In genomic region chr11:2298131-2298794, GRCh38 we compare ENCODE assay signal across 22 cellular contexts. TPM values are rescaled to one million over a fixed set of nuclear protein-coding genes. Genes with fewer than 3 reads are reported as not detected.
A peak's percentile ranks its signal among the peaks of the same experiment; 100 is the strongest.
DNase-seq lines count a peak whose midpoint lies in the region; ATAC-seq and TF ChIP-seq lines count a peak whose summit lies in the region.
"Had no signal": no experiment of that assay in that cellular context is flagged by ENCODE, and none has a peak within 500 bp of the region (broad histone marks: within the 10 kb centered on the region; RNA-seq: fewer than 3 reads in every experiment).

No MANE protein-coding gene starts in this region.

- H3K9me2 ChIP-seq in Loucy (replicated peaks; ENCODE audit: low read depth, low read length) (no peaks in the 10 kb centered on the region), GM23248 (ENCODE audit: insufficient read depth) (no peaks in the 10 kb centered on the region)

- peaks cover 42% of the 10 kb centered on the region for H3K79me2 ChIP-seq in Loucy (ENCODE audit: insufficient read depth, low read length)
- H3K79me2 ChIP-seq in GM23248 (ENCODE audit: insufficient read depth) = no peaks in the 10 kb centered on the region
- H3K79me2 ChIP-seq: hepatocyte had no signal

- H3K27ac ChIP-seq in sigmoid colon (no peak overlapping the region), GM23248 (no peak overlapping the region)
- H3K27ac ChIP-seq: hepatocyte, suprapubic skin had no signal

- no peak for TF ChIP-seq POLR2A in sigmoid colon (IDR thresholded peaks at IDR 0.05)

- no peaks in the 10 kb centered on the region for H3K9me3 Mint-ChIP-seq in activated CD4-positive, alpha-beta T cell treated with anti-CD3 and anti-CD28 coated beads, Interleukin-2, amount 10 ng/mL, durations not matched to agents 24 days and 14 days

- in situ Hi-C loops in GM23248 (cut with MboI) = loop anchor here (10.0 to 25.0 kb wide), 2 partner anchors 111 to 127 kb away; no protein-coding TSS in a partner anchor

- H3K9me3 ChIP-seq in Loucy (ENCODE audit: insufficient read depth, low read depth, low read length) (no peaks in the 10 kb centered on the region), sigmoid colon (no peaks in the 10 kb centered on the region), GM23248 (ENCODE audit: low read depth) (no peaks in the 10 kb centered on the region)
- H3K9me3 ChIP-seq: suprapubic skin had no signal

- peaks cover 19% of the 10 kb centered on the region for H3K4me1 Mint-ChIP-seq in activated CD4-positive, alpha-beta T cell treated with anti-CD3 and anti-CD28 coated beads, Interleukin-2, amount 10 ng/mL, durations not matched to agents 24 days and 14 days

- peaks cover 7% of the 10 kb centered on the region for H3K27me3 Mint-ChIP-seq in activated CD4-positive, alpha-beta T cell treated with anti-CD3 and anti-CD28 coated beads, Interleukin-2, amount 10 ng/mL, durations not matched to agents 24 days and 14 days

- H3K4me1 ChIP-seq in Loucy (ENCODE audit: insufficient read depth, low read length, poor library complexity, severe bottlenecking) (peaks cover 19% of the 10 kb centered on the region), sigmoid colon (peaks cover 0 to 16% (median 11%) of the 10 kb centered on the region in 4 donors), GM23248 (ENCODE audit: insufficient read depth) (no peaks in the 10 kb centered on the region)
- H3K4me1 ChIP-seq: suprapubic skin had no signal

- H3K36me3 Mint-ChIP-seq in activated CD4-positive, alpha-beta T cell treated with anti-CD3 and anti-CD28 coated beads, Interleukin-2, amount 10 ng/mL, durations not matched to agents 24 days and 14 days (ENCODE audit: low read depth) = peaks cover 2% of the 10 kb centered on the region

- H3K27me3 ChIP-seq in Loucy (ENCODE audit: insufficient read depth, low read length, poor library complexity, severe bottlenecking) (no peaks in the 10 kb centered on the region), sigmoid colon (no peaks in the 10 kb centered on the region), GM23248 (replicated peaks; ENCODE audit: insufficient read depth) (peaks cover 6% of the 10 kb centered on the region; the same call in 1 of the 2 replicates)
- H3K27me3 ChIP-seq: hepatocyte, suprapubic skin had no signal

- H3K9ac ChIP-seq in Loucy (ENCODE audit: low read depth, low read length, poor library complexity, severe bottlenecking) (peak overlapping the region; percentile 60), GM23248 (no peak overlapping the region)

- H3F3A ChIP-seq in Loucy (ENCODE audit: low read depth) = peaks cover 4% of the 10 kb centered on the region
- no peaks in the 10 kb centered on the region for H3F3A ChIP-seq in GM23248 (ENCODE audit: insufficient read depth)

- DNase-seq in activated CD4-positive, alpha-beta T cell treated with anti-CD3 and anti-CD28 coated beads for 48 hours = peak; percentile 1
- no peak for DNase-seq in activated CD4-positive, alpha-beta T cell treated with anti-CD3 and anti-CD28 coated beads, Interleukin-2, amount 10 ng/mL, durations not matched to agents 24 days and 14 days
- DNase-seq in islet precursor cell = peak; percentile 31
- peak; percentile 37 for DNase-seq in sigmoid colon
- DNase-seq in GM23248 = no peak
- DNase-seq in COLO829 (ENCODE audit: low spot score) = no peak
- DNase-seq: 8988T; activated CD4-positive, alpha-beta T cell treated with anti-CD3 and anti-CD28 coated beads, Interleukin-2, amount 50 U/mL, for 1 hour; C1 segment of cervical spinal cord; IMR-90; left cardiac atrium; NCI-H2029 treated with DMSO at 0.1 percent for 48 hours; NCI-H510A treated with DMSO at 0.1 percent for 48 hours; retina; T1000 had no signal

- no peak for ATAC-seq in GM21737 (IDR thresholded peaks at IDR 0.05; ENCODE audit: unreplicated experiment)
- ATAC-seq: left cardiac atrium had no signal

- H3K27ac Mint-ChIP-seq in activated CD4-positive, alpha-beta T cell treated with anti-CD3 and anti-CD28 coated beads, Interleukin-2, amount 10 ng/mL, durations not matched to agents 24 days and 14 days = no peak overlapping the region

- whole genome bisulfite sequencing in sigmoid colon, 2 donors = 82 to 88% methylated on average over 14 of the region's 14 CpGs
- WGBS in GM23248 (ENCODE audit: low coverage in 1 of 2, low lambda C conversion rate in 2 of 2, missing lambda C conversion rate in 2 of 2), 2 experiments = 43 to 47% methylated on average over 14 of the region's 14 CpGs

- H3K36me3 ChIP-seq in Loucy (ENCODE audit: insufficient read depth, low read length) (peaks cover 9% of the 10 kb centered on the region; the same call in 1 of the 2 replicates), sigmoid colon (no peaks in the 10 kb centered on the region), GM23248 (ENCODE audit: low read depth) (no peaks in the 10 kb centered on the region)
- H3K36me3 ChIP-seq: suprapubic skin had no signal

- H3K4me3 ChIP-seq in Loucy (ENCODE audit: low read length, poor library complexity, severe bottlenecking) (no peak overlapping the region), sigmoid colon (no peak overlapping the region), GM23248 (no peak overlapping the region)
- H3K4me3 ChIP-seq: hepatocyte, suprapubic skin had no signal

- peaks cover 13% of the 10 kb centered on the region for H4K20me1 ChIP-seq in Loucy (ENCODE audit: insufficient read depth, low read length, poor library complexity, severe bottlenecking)
- no peaks in the 10 kb centered on the region for H4K20me1 ChIP-seq in GM23248 (ENCODE audit: insufficient read depth)

- H2AFZ ChIP-seq in Loucy (ENCODE audit: low read length) = no peak overlapping the region
- H2AFZ ChIP-seq in GM23248 = no peak overlapping the region
- H2AFZ ChIP-seq: hepatocyte had no signal

- intact Hi-C loops in activated CD4-positive, alpha-beta T cell treated with anti-CD3 and anti-CD28 coated beads, Interleukin-2, amount 10 ng/mL, durations not matched to agents 24 days and 14 days (cut with micrococcal nuclease) = no loop called here
- intact Hi-C loops in sigmoid colon (cut with DNase I) = no loop called here

- no peak overlapping the region for H3K4me3 Mint-ChIP-seq in activated CD4-positive, alpha-beta T cell treated with anti-CD3 and anti-CD28 coated beads, Interleukin-2, amount 10 ng/mL, durations not matched to agents 24 days and 14 days

- H3K4me2 ChIP-seq in Loucy (ENCODE audit: low read depth, low read length, poor library complexity, severe bottlenecking) (peak overlapping the region; percentile 84), GM23248 (ENCODE audit: unreplicated experiment) (no peak overlapping the region)
- H3K4me2 ChIP-seq: hepatocyte had no signal

- TF ChIP-seq EP300 in sigmoid colon (IDR thresholded peaks at IDR 0.05) = no peak

- TF ChIP-seq CTCF in Loucy (conservative IDR thresholded peaks at IDR 0.05; ENCODE audit: low read length) = no peak
- TF ChIP-seq CTCF in sigmoid colon (IDR thresholded peaks at IDR 0.05) = no peak

RNA-seq across cellular contexts. Expression of gene C11orf21, which starts 3.5 kb away (rescaled TPM):
- total RNA-seq in activated CD4-positive, alpha-beta T cell treated with anti-CD3 and anti-CD28 coated beads, Interleukin-2, amount 10 ng/mL, durations not matched to agents 24 days and 14 days = 2.4 and 2.6 TPM in 2 replicates
- total RNA-seq in sigmoid colon = under 1 TPM in 2 of 4 donors, not detected in 2; 0.68 to 0.71 TPM
- polyA plus RNA-seq in sigmoid colon (1 to 10 TPM in 1 of 3 donors, not detected in 2; 6.2 TPM), GM23248 (2016; fragmentation: Nextera tagmentation; extraction: Ambion mirVana) (not detected in 2 replicates)
- total RNA-seq in GM23248 (2014; rRNA removed; shearing (Covaris generic)) = not detected in 2 replicates
- total RNA-seq: dermis microvascular lymphatic vessel endothelial cell, IMR-90 had no signal
- polyA plus RNA-seq: fibroblast of lung, IMR-90 had no signal

RNA-seq across cellular contexts. Expression of gene TSPAN32, which starts 3.5 kb away (rescaled TPM):
- total RNA-seq in activated CD4-positive, alpha-beta T cell treated with anti-CD3 and anti-CD28 coated beads, Interleukin-2, amount 10 ng/mL, durations not matched to agents 24 days and 14 days = 2.4 and 2.6 TPM in 2 replicates
- total RNA-seq in sigmoid colon = 1 to 10 TPM in 2 of 4 donors, under 1 TPM in 2; 0.81 to 5.3 (median 0.95) TPM
- polyA plus RNA-seq in sigmoid colon (1 to 10 TPM in 1 of 3 donors, not detected in 2; 4.6 TPM), GM23248 (2016; fragmentation: Nextera tagmentation; extraction: Ambion mirVana) (not detected in 2 replicates)
- not detected in 2 replicates for total RNA-seq in GM23248 (2014; rRNA removed; shearing (Covaris generic))
- total RNA-seq: Daoy, dermis microvascular lymphatic vessel endothelial cell, IMR-90 had no signal
- polyA plus RNA-seq: fibroblast of lung had no signal

RNA-seq across cellular contexts. Expression of gene ASCL2, which starts 27.9 kb away (rescaled TPM):
- 0.62 and 0.96 TPM in 2 replicates for total RNA-seq in activated CD4-positive, alpha-beta T cell treated with anti-CD3 and anti-CD28 coated beads, Interleukin-2, amount 10 ng/mL, durations not matched to agents 24 days and 14 days
- under 1 TPM in 2 of 4 donors, not detected in 2; 0.28 to 0.33 TPM for total RNA-seq in sigmoid colon
- polyA plus RNA-seq in sigmoid colon (1 to 10 TPM; 1.2 to 4.8 (median 1.4) TPM), GM23248 (2016; fragmentation: Nextera tagmentation; extraction: Ambion mirVana) (not detected in 2 replicates)
- total RNA-seq in GM23248 (2014; rRNA removed; shearing (Covaris generic)) = not detected in 2 replicates
- total RNA-seq: Daoy, dermis microvascular lymphatic vessel endothelial cell, fibroblast of lung, IMR-90 had no signal
- polyA plus RNA-seq: fibroblast of lung, IMR-90 had no signal

Comparison
In these comparisons a context has a peak if more than half of its experiments do, and no peak if none do; other contexts are left out.
1. DNase-seq: peak in activated CD4-positive, alpha-beta T cell treated with anti-CD3 and anti-CD28 coated beads for 48 hours (single experiment), islet precursor cell (single experiment) and sigmoid colon (single experiment); none in activated CD4-positive, alpha-beta T cell treated with anti-CD3 and anti-CD28 coated beads, Interleukin-2, amount 10 ng/mL, durations not matched to agents 24 days and 14 days (single experiment), GM23248 (single experiment) and COLO829 (single experiment).